ENCODE assay signal across 8 cellular contexts in genomic region chr1:6602669-6603423, GRCh38. TPM values are rescaled to one million over a fixed set of nuclear protein-coding genes. Genes with fewer than 3 reads are reported as not detected.
DNase-seq lines count a peak whose midpoint lies in the region; ATAC-seq and TF ChIP-seq lines count a peak whose summit lies in the region.

Gene KLHL21, minus strand, starts transcription at chr1:6602869. Its CDS starts 52 bp downstream, at chr1:6602817.

- CTCF ChIA-PET in Panc1 (lab: Charles Lee), result no interaction called here

- H3K27me3 ChIP-seq in Panc1 (ENCODE audit: control insufficient read depth, insufficient read depth, low read length), result no peaks in the 10 kb centered on the region
- H3K27me3 ChIP-seq in esophagus muscularis mucosa, result no peaks in the 10 kb centered on the region

- H3K9me3 ChIP-seq in Panc1 (ENCODE audit: control insufficient read depth, insufficient read depth, low read depth, low read length) (no peaks in the 10 kb centered on the region), esophagus muscularis mucosa (no peaks in the 10 kb centered on the region)

- intact Hi-C loops in Panc1 (cut with micrococcal nuclease; ENCODE audit: unreplicated experiment) (no loop called here), esophagus muscularis mucosa (cut with DNase I) (no loop called here)

- ATAC-seq in GM19452 (IDR thresholded peaks at IDR 0.05; ENCODE audit: unreplicated experiment), result peak; percentile 59
- peak; percentile 85 for ATAC-seq in Panc1

- H3K4me3 ChIP-seq in Panc1 (ENCODE audit: low read depth in 2 of 2, low read length in 2 of 2) (peak within 1 kb of the TSS; percentile 61 to 96), esophagus muscularis mucosa (peak within 1 kb of the TSS; percentile 70 to 83 (median 76))

- TF ChIP-seq POLR2A in esophagus muscularis mucosa (IDR thresholded peaks at IDR 0.05; ENCODE audit: low read depth), result peak; percentile 73

- WGBS in esophagus muscularis mucosa, result 0% methylated on average over 14 of the region's 91 CpGs

- TF ChIP-seq CTCF in Panc1 (IDR thresholded peaks at IDR 0.05) (no peak), esophagus muscularis mucosa (IDR thresholded peaks at IDR 0.05) (no peak)

- peak within 1 kb of the TSS; percentile 97 for H3K27ac ChIP-seq in Panc1 (ENCODE audit: low read length)
- peak within 1 kb of the TSS; percentile 96 to 99 (median 98) for H3K27ac ChIP-seq in esophagus muscularis mucosa (replicated peaks in 1 of 4)

- in situ Hi-C loops in Panc1 (cut with HindIII; ENCODE audit: low pct_unique_long_range_greater_than_20kb, low sequenced_read_pairs), result no loop called here

- DNase-seq in CMK (ENCODE audit: low read depth), result peak; percentile 82
- DNase-seq in HK-2 (ENCODE audit: unreplicated experiment), result peak; percentile 90
- DNase-seq in Panc1 (ENCODE audit: low read depth, low spot score), result no peak
- DNase-seq in activated T-cell treated with anti-CD3 and anti-CD28 coated beads, Interleukin-2, amount 50 U/mL, for 48 hours, result peak; percentile 90 to 94
- peak; percentile 95 for DNase-seq in esophagus muscularis mucosa (ENCODE audit: extremely low spot score)
- peak; percentile 90 for DNase-seq in myocyte (ENCODE audit: low read depth)
- peak; percentile 80 to 87 for DNase-seq in stimulated activated CD8-positive, alpha-beta memory T cell treated with anti-CD3 and anti-CD28 coated beads, Interleukin-7, amount 100 ng/mL, for 48 hours (ENCODE audit: extremely low read depth in 1 of 2, low read depth in 1 of 2)

- POLR2A ChIA-PET in Panc1 (lab: Charles Lee), result interaction anchor here (0.6 to 0.7 kb wide), 2 partner anchors 21 to 160 kb away, joined by 3 to 6 read pairs; no protein-coding TSS in a partner anchor

- BruUV-seq in Panc1 (replicated peaks; lab: Mats Ljungman, UMichigan), result no TSS peak

- H3K36me3 ChIP-seq in Panc1 (ENCODE audit: control insufficient read depth, insufficient read depth, low read length), result no peaks in the 10 kb centered on the region; the same call in 1 of the 2 replicates
- peaks cover 11 to 19% (median 16%) of the 10 kb centered on the region in 4 donors for H3K36me3 ChIP-seq in esophagus muscularis mucosa

- no peak for TF ChIP-seq EP300 in esophagus muscularis mucosa (IDR thresholded peaks at IDR 0.05)

- H3K4me1 ChIP-seq in Panc1 (ENCODE audit: control insufficient read depth, insufficient read depth, low read length), result peaks cover 19% of the 10 kb centered on the region
- peaks cover 49 to 74% (median 67%) of the 10 kb centered on the region in 4 donors for H3K4me1 ChIP-seq in esophagus muscularis mucosa

RNA-seq across cellular contexts. Expression of gene KLHL21, which starts in this region (rescaled TPM):
- total RNA-seq in Panc1 (2021; ENCODE audit: unreplicated experiment) (35.9 TPM), esophagus muscularis mucosa (100 to 1,000 TPM in 3 of 4 donors, 10 to 100 TPM in 1; 98.4 to 184 (median 130) TPM), myocyte (118 and 122 TPM in 2 replicates)
- polyA plus RNA-seq in Panc1 (2012; ENCODE audit: insufficient read length), result 43.9 TPM
- 64.9 TPM for polyA plus RNA-seq in myocyte (2012)
